In the genomic region with DNA sequence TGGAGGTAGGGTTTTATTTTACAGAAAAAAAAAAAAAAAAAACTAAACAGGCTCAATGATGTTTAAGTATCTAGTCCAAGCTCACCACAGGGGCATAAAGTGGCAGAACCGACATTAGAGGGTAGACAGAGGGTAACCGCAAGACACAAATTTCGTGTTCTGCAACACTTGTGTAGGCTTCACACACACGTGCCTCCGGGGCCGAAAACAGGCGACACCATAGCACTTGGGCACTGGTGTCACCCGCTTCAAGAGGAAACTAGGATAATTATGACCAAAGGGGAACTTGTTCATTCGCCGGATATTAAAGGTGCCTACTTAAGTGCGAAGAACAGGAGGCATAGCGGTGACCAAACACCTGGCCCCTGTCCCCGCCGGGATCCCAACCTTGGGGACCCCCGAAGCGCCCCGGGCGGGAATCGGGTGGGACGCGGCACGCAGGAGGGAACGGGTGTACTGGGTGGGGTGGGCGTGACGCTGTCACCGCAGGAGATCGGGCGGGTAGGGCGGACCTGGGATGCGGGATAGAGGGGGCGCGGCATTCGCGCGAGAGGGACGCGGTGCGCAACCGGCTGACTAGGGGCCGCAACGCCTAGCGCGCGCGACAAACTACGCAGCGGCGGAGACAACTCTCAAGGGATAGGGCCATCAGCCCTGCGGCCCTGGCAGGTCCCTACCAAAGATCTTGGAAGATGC, we compare ENCODE assay signal across 8 cellular contexts. TPM values are rescaled to one million over a fixed set of nuclear protein-coding genes. Genes with fewer than 3 reads are reported as not detected.
DNase-seq lines count a peak whose midpoint lies in the region; ATAC-seq, FAIRE-seq and TF ChIP-seq lines count a peak whose summit lies in the region.

No MANE protein-coding gene starts in this region.

- H3K36me3 ChIP-seq in hepatocyte (replicated peaks; ENCODE audit: insufficient read depth, low read depth): no peaks in the 10 kb centered on the region
- H3K36me3 ChIP-seq in small intestine (ENCODE audit: control insufficient read depth in 2 of 2, insufficient read depth in 2 of 2, low read length in 2 of 2): peaks cover 0 to 2% of the 10 kb centered on the region in 2 donors

- peak overlapping the region; percentile 52 for H3K4me3 ChIP-seq in hepatocyte
- peak overlapping the region; percentile 82 to 88 for H3K4me3 ChIP-seq in small intestine (ENCODE audit: low read depth in 1 of 2, low read length in 2 of 2)

- peaks cover 70% of the 10 kb centered on the region for H3K79me2 ChIP-seq in hepatocyte

- H4K20me1 ChIP-seq in hepatocyte (ENCODE audit: insufficient read depth, poor library complexity, severe bottlenecking): no peaks in the 10 kb centered on the region

- H2AFZ ChIP-seq in hepatocyte: peak overlapping the region; percentile 98

- no peak for TF ChIP-seq CTCF in hepatocyte (IDR thresholded peaks at IDR 0.05; ENCODE audit: poor library complexity)

- H3K9me3 ChIP-seq in hepatocyte (ENCODE audit: low read depth): no peaks in the 10 kb centered on the region
- no peaks in the 10 kb centered on the region for H3K9me3 ChIP-seq in small intestine (ENCODE audit: control insufficient read depth, low read depth)

- 9% methylated on average over 24 of the region's 49 CpGs for WGBS in hepatocyte (ENCODE audit: low lambda C conversion rate, missing lambda C conversion rate)
- WGBS in small intestine, 3 donors: 1 to 2% (median 2%) methylated on average over 47 to 49 of the region's 49 CpGs

- H3K4me1 ChIP-seq in hepatocyte (ENCODE audit: insufficient read depth) (peaks cover 6% of the 10 kb centered on the region), small intestine (ENCODE audit: control insufficient read depth in 2 of 2, insufficient read depth in 1 of 2, low read depth in 1 of 2, low read length in 1 of 2) (peaks cover 3 to 5% of the 10 kb centered on the region in 2 donors)

- peak overlapping the region; percentile 94 to 97 for H3K27ac Mint-ChIP-seq in activated naive CD4-positive, alpha-beta T cell treated with anti-CD3 and anti-CD28 coated beads, Interleukin-2, amount 50 U/mL, for 72 hours

- peaks cover 45 to 57% of the 10 kb centered on the region in 2 donors for H3K36me3 Mint-ChIP-seq in activated naive CD4-positive, alpha-beta T cell treated with anti-CD3 and anti-CD28 coated beads, Interleukin-2, amount 50 U/mL, for 72 hours

- no peaks in the 10 kb centered on the region for H3K9me2 ChIP-seq in hepatocyte (replicated peaks; ENCODE audit: insufficient read depth)

- no peak for FAIRE-seq in small intestine (lab: Jason Lieb, UNC)

- H3K27me3 ChIP-seq in hepatocyte: no peaks in the 10 kb centered on the region
- no peaks in the 10 kb centered on the region for H3K27me3 ChIP-seq in small intestine (ENCODE audit: control insufficient read depth in 2 of 2, insufficient read depth in 2 of 2, low read length in 2 of 2)

- peaks cover 0 to 9% of the 10 kb centered on the region in 2 donors for H3K9me3 Mint-ChIP-seq in activated naive CD4-positive, alpha-beta T cell treated with anti-CD3 and anti-CD28 coated beads, Interleukin-2, amount 50 U/mL, for 72 hours

- H3K27ac ChIP-seq in hepatocyte: peak overlapping the region; percentile 13
- H3K27ac ChIP-seq in small intestine (ENCODE audit: low read depth in 1 of 2, low read length in 1 of 2): peak overlapping the region; percentile 64 to 85

- ATAC-seq in GM19372 (IDR thresholded peaks at IDR 0.05; ENCODE audit: low read depth, unreplicated experiment) (peak; percentile 22), HG03432 (IDR thresholded peaks at IDR 0.05; ENCODE audit: unreplicated experiment) (peak; percentile 42)
- ATAC-seq in activated naive CD4-positive, alpha-beta T cell treated with anti-CD3 and anti-CD28 coated beads, Interleukin-2, amount 50 U/mL, for 72 hours: peak; percentile 36 to 47

- peak overlapping the region; percentile 95 for H3K4me2 ChIP-seq in hepatocyte

- DNase-seq in COLO829 (ENCODE audit: low spot score) (peak; percentile 3), RPMI8226 (peak; percentile 42), hepatocyte (ENCODE audit: low spot score) (peak; percentile 59), small intestine (no peak), NCI-H128 (lab: John Stamatoyannopoulos, UW; ENCODE audit: unreplicated experiment) (no peak)
- peak in 1 of 2 donors; percentile 49 for DNase-seq in activated naive CD4-positive, alpha-beta T cell treated with anti-CD3 and anti-CD28 coated beads, Interleukin-2, amount 50 U/mL, for 72 hours (ENCODE audit: low spot score in 2 of 2)

RNA-seq across cellular contexts. Expression of gene MZT1, which starts 0.6 kb away (rescaled TPM):
- total RNA-seq in activated naive CD4-positive, alpha-beta T cell treated with anti-CD3 and anti-CD28 coated beads, Interleukin-2, amount 50 U/mL, for 72 hours: 10 to 100 TPM; 20.5 to 42.2 TPM
- 14.8 and 15.5 TPM in 2 replicates for total RNA-seq in hepatocyte
- polyA plus RNA-seq in hepatocyte: 6.8 and 8.9 TPM in 2 replicates
- 10 to 100 TPM in 1 of 3 donors, 1 to 10 TPM in 2; 4.7 to 17.3 (median 5.7) TPM for polyA plus RNA-seq in small intestine

RNA-seq across cellular contexts. Expression of gene BORA, which starts 0.9 kb away (rescaled TPM):
- total RNA-seq in activated naive CD4-positive, alpha-beta T cell treated with anti-CD3 and anti-CD28 coated beads, Interleukin-2, amount 50 U/mL, for 72 hours: 10 to 100 TPM; 23.7 to 25.9 TPM
- 3.8 and 7.1 TPM in 2 replicates for total RNA-seq in hepatocyte
- 1.9 and 4.9 TPM in 2 replicates for polyA plus RNA-seq in hepatocyte
- 1 to 10 TPM; 3.8 to 9.7 (median 4.0) TPM for polyA plus RNA-seq in small intestine

RNA-seq across cellular contexts. Expression of gene DIS3, which starts 54.8 kb away (rescaled TPM):
- 10 to 100 TPM; 44.9 to 47.2 TPM for total RNA-seq in activated naive CD4-positive, alpha-beta T cell treated with anti-CD3 and anti-CD28 coated beads, Interleukin-2, amount 50 U/mL, for 72 hours
- 36.6 and 37.0 TPM in 2 replicates for total RNA-seq in hepatocyte
- 11.7 and 12.2 TPM in 2 replicates for polyA plus RNA-seq in hepatocyte
- polyA plus RNA-seq in small intestine: 10 to 100 TPM in 1 of 3 donors, 1 to 10 TPM in 2; 7.2 to 10.3 (median 7.8) TPM

RNA-seq across cellular contexts. Expression of gene PIBF1, which starts 55.1 kb away (rescaled TPM):
- total RNA-seq in activated naive CD4-positive, alpha-beta T cell treated with anti-CD3 and anti-CD28 coated beads, Interleukin-2, amount 50 U/mL, for 72 hours: 10 to 100 TPM; 26.2 to 28.9 TPM
- 20.9 and 24.5 TPM in 2 replicates for total RNA-seq in hepatocyte
- polyA plus RNA-seq in hepatocyte: 10.9 and 13.1 TPM in 2 replicates
- polyA plus RNA-seq in small intestine: 10 to 100 TPM in 2 of 3 donors, 1 to 10 TPM in 1; 9.2 to 10.7 (median 10.2) TPM

Comparison
In these comparisons a context has a peak if more than half of its experiments do, and no peak if none do; other contexts are left out.
1. DNase-seq: peak in COLO829 (single experiment), RPMI8226 (single experiment) and hepatocyte (single experiment); none in small intestine (single experiment) and NCI-H128 (single experiment).
2. Peak in every context shown above with its lines, with median percentiles within 50 percentile points of each other: ATAC-seq.